2 cellular contexts compared by ENCODE assay signal in the genomic region with DNA sequence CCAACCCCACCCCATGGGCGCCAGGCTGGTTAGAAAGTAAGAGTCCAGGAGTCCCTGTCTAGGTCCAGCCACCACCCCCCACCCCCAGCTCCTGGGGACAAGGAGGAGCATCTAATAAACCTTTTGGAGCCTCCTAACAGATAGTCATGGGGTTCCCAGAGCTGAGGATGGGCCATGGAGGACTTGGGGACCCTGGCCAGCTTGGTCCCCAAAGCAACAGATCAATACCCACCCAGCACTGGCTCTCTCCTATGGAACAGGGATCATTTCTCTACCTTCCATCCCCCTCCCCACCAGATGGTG.
TF ChIP-seq lines count a peak whose summit lies in the region.

No MANE protein-coding gene starts in this region.

TF ChIP-seq in HCT116, 20 proteins besides CTCF, POLR2A, EP300 and RAD21:
- TF ChIP-seq TCF7L2 (IDR thresholded peaks at IDR 0.05; ENCODE audit: borderline replicate concordance, extremely low read depth, insufficient read depth, insufficient read length) (no peak), EGR1 (IDR thresholded peaks at IDR 0.05; ENCODE audit: low read depth) (no peak), YY1 (IDR thresholded peaks at IDR 0.05; ENCODE audit: extremely low read depth, insufficient replicate concordance, low read depth, low read length) (no peak), SP1 (IDR thresholded peaks at IDR 0.05; ENCODE audit: low read depth) (no peak), MAX (IDR thresholded peaks at IDR 0.05) (no peak), REST (IDR thresholded peaks at IDR 0.05; ENCODE audit: low read depth) (no peak)
- TF ChIP-seq, protein P1, sequence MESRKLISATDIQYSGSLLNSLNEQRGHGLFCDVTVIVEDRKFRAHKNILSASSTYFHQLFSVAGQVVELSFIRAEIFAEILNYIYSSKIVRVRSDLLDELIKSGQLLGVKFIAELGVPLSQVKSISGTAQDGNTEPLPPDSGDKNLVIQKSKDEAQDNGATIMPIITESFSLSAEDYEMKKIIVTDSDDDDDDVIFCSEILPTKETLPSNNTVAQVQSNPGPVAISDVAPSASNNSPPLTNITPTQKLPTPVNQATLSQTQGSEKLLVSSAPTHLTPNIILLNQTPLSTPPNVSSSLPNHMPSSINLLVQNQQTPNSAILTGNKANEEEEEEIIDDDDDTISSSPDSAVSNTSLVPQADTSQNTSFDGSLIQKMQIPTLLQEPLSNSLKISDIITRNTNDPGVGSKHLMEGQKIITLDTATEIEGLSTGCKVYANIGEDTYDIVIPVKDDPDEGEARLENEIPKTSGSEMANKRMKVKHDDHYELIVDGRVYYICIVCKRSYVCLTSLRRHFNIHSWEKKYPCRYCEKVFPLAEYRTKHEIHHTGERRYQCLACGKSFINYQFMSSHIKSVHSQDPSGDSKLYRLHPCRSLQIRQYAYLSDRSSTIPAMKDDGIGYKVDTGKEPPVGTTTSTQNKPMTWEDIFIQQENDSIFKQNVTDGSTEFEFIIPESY (IDR thresholded peaks at IDR 0.05; ENCODE audit: extremely low read depth, insufficient replicate concordance, low read length) = no peak

TF ChIP-seq in K562, 482 proteins besides CTCF, POLR2A, EP300 and RAD21:
- no peak for TF ChIP-seq HDAC1 (IDR thresholded peaks at IDR 0.05)
- TF ChIP-seq, protein P2, sequence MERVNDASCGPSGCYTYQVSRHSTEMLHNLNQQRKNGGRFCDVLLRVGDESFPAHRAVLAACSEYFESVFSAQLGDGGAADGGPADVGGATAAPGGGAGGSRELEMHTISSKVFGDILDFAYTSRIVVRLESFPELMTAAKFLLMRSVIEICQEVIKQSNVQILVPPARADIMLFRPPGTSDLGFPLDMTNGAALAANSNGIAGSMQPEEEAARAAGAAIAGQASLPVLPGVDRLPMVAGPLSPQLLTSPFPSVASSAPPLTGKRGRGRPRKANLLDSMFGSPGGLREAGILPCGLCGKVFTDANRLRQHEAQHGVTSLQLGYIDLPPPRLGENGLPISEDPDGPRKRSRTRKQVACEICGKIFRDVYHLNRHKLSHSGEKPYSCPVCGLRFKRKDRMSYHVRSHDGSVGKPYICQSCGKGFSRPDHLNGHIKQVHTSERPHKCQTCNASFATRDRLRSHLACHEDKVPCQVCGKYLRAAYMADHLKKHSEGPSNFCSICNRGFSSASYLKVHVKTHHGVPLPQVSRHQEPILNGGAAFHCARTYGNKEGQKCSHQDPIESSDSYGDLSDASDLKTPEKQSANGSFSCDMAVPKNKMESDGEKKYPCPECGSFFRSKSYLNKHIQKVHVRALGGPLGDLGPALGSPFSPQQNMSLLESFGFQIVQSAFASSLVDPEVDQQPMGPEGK (CRISPR knock-in tag; IDR thresholded peaks at IDR 0.05; ENCODE audit: borderline replicate concordance) = no peak
- no peak for TF ChIP-seq ZNF740 (CRISPR knock-in tag; IDR thresholded peaks at IDR 0.05)
- TF ChIP-seq ZNF740 (tag; IDR thresholded peaks at IDR 0.05) = 0 out of 4 replicates have a peak, but pooled peaks of 1 of the 2 experiments have one; percentile 19
- TF ChIP-seq, protein P3, sequence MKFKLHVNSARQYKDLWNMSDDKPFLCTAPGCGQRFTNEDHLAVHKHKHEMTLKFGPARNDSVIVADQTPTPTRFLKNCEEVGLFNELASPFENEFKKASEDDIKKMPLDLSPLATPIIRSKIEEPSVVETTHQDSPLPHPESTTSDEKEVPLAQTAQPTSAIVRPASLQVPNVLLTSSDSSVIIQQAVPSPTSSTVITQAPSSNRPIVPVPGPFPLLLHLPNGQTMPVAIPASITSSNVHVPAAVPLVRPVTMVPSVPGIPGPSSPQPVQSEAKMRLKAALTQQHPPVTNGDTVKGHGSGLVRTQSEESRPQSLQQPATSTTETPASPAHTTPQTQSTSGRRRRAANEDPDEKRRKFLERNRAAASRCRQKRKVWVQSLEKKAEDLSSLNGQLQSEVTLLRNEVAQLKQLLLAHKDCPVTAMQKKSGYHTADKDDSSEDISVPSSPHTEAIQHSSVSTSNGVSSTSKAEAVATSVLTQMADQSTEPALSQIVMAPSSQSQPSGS (CRISPR knock-in tag; IDR thresholded peaks at IDR 0.05) = no peak
- TF ChIP-seq ZBTB7A (IDR thresholded peaks at IDR 0.05; ENCODE audit: borderline replicate concordance, control insufficient read depth, low read depth, low read length) = no peak
- TF ChIP-seq NFRKB (IDR thresholded peaks at IDR 0.05; ENCODE audit: low read depth) = no peak
- TF ChIP-seq CHD4 (IDR thresholded peaks at IDR 0.05; ENCODE audit: insufficient read depth, insufficient replicate concordance, low read depth, low read length, poor library complexity, severe bottlenecking) = no peak
